ENCODE assay signal across 1 cellular context in the genomic region with DNA sequence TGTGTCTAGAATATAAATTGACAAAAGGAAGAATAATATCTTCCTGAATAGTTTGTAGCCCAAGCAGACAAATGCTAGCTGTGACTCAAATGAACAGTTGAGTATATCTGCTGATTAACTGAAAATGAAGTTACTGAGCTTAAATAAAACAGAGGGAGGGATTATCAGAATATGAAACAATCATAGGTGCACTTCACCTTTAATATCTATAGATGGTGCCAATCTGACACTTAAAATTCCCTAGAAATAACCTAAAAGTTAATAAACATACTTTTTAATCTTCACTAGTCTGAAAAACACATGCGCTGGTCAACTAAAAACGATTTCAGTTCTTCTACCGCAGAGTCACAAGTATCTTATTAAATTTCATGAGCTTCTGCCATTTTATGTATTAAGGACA.
TF ChIP-seq lines count a peak whose summit lies in the region.

No MANE protein-coding gene starts in this region.

TF ChIP-seq in GM12878, 131 proteins besides CTCF, POLR2A, EP300 and RAD21:
- no peak for TF ChIP-seq CBX5 (IDR thresholded peaks at IDR 0.05; ENCODE audit: low read depth)
- TF ChIP-seq SMARCA5 (IDR thresholded peaks at IDR 0.05), result no peak
- TF ChIP-seq, protein P1, sequence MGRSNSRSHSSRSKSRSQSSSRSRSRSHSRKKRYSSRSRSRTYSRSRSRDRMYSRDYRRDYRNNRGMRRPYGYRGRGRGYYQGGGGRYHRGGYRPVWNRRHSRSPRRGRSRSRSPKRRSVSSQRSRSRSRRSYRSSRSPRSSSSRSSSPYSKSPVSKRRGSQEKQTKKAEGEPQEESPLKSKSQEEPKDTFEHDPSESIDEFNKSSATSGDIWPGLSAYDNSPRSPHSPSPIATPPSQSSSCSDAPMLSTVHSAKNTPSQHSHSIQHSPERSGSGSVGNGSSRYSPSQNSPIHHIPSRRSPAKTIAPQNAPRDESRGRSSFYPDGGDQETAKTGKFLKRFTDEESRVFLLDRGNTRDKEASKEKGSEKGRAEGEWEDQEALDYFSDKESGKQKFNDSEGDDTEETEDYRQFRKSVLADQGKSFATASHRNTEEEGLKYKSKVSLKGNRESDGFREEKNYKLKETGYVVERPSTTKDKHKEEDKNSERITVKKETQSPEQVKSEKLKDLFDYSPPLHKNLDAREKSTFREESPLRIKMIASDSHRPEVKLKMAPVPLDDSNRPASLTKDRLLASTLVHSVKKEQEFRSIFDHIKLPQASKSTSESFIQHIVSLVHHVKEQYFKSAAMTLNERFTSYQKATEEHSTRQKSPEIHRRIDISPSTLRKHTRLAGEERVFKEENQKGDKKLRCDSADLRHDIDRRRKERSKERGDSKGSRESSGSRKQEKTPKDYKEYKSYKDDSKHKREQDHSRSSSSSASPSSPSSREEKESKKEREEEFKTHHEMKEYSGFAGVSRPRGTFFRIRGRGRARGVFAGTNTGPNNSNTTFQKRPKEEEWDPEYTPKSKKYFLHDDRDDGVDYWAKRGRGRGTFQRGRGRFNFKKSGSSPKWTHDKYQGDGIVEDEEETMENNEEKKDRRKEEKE (IDR thresholded peaks at IDR 0.05), result no peak
- no peak for TF ChIP-seq CEBPB (IDR thresholded peaks at IDR 0.05; ENCODE audit: borderline replicate concordance in 1 of 2, low read depth in 2 of 2, low read length in 2 of 2)
TF ChIP-seq in GM12878: peak in this region for 0.
